Comparison of ENCODE assay signal across 8 cellular contexts in genomic region chr17:77609553-77610517, GRCh38.
DNase-seq lines count a peak whose midpoint lies in the region; ATAC-seq lines count a peak whose summit lies in the region.

No MANE protein-coding gene starts in this region.

- H3K27me3 Mint-ChIP-seq in effector memory CD8-positive, alpha-beta T cell: peaks cover 0 to 10% of the 10 kb centered on the region in 2 donors

- H3K9me3 ChIP-seq in MG63: no peaks in the 10 kb centered on the region

- peak; percentile 68 for ATAC-seq in GM19043 (IDR thresholded peaks at IDR 0.05; ENCODE audit: low read depth, unreplicated experiment)
- peak; percentile 93 for ATAC-seq in effector memory CD8-positive, alpha-beta T cell (replicated peaks)
- ATAC-seq in left ventricle myocardium superior: no peak
- ATAC-seq in HG02870 (IDR thresholded peaks at IDR 0.05; ENCODE audit: unreplicated experiment): no peak

- H3K4me3 Mint-ChIP-seq in effector memory CD8-positive, alpha-beta T cell: peak overlapping the region; percentile 47 to 77

- H3K27me3 ChIP-seq in MG63: peaks cover 2% of the 10 kb centered on the region

- DNase-seq in activated CD4-positive, alpha-beta T cell treated with anti-CD3 and anti-CD28 coated beads for 24 hours (ENCODE audit: low read depth in 2 of 2): peak; percentile 33 to 43
- DNase-seq in effector memory CD8-positive, alpha-beta T cell: peak; percentile 17 to 40 (median 31)
- peak; percentile 80 for DNase-seq in stimulated activated CD4-positive, alpha-beta T cell treated with anti-CD3 and anti-CD28 coated beads, Interleukin-1b, Interleukin-23, amount 100 ng/mL, for 48 hours
- no peak for DNase-seq in left ventricle myocardium superior
- no peak for DNase-seq in HCEC 1CT
- no peak for DNase-seq in MG63

- H3K36me3 ChIP-seq in MG63: no peaks in the 10 kb centered on the region

- H3K36me3 Mint-ChIP-seq in effector memory CD8-positive, alpha-beta T cell (ENCODE audit: insufficient read depth): no peaks in the 10 kb centered on the region

- H3K4me1 Mint-ChIP-seq in effector memory CD8-positive, alpha-beta T cell (ENCODE audit: low read depth in 2 of 2): peaks cover 7 to 16% of the 10 kb centered on the region in 2 donors

- intact Hi-C loops in left ventricle myocardium superior (cut with micrococcal nuclease): no loop called here

- peak overlapping the region; percentile 70 to 86 for H3K27ac Mint-ChIP-seq in effector memory CD8-positive, alpha-beta T cell

- no peak overlapping the region for H3K4me3 ChIP-seq in MG63

- no peaks in the 10 kb centered on the region for H3K9me3 Mint-ChIP-seq in effector memory CD8-positive, alpha-beta T cell

Comparison
In these comparisons a context has a peak if more than half of its experiments do, and no peak if none do; other contexts are left out.
1. ATAC-seq: peak in GM19043 (single experiment) and effector memory CD8-positive, alpha-beta T cell (single experiment); none in left ventricle myocardium superior (single experiment) and HG02870 (single experiment).
2. DNase-seq: peak in activated CD4-positive, alpha-beta T cell treated with anti-CD3 and anti-CD28 coated beads for 24 hours (2 of 2), effector memory CD8-positive, alpha-beta T cell (3 of 3) and stimulated activated CD4-positive, alpha-beta T cell treated with anti-CD3 and anti-CD28 coated beads, Interleukin-1b, Interleukin-23, amount 100 ng/mL, for 48 hours (single experiment); none in left ventricle myocardium superior (single experiment), HCEC 1CT (single experiment) and MG63 (single experiment).